8 cellular contexts compared by ENCODE assay signal in genomic region chr7:151705744-151706567, GRCh38.
DNase-seq lines count a peak whose midpoint lies in the region; ATAC-seq and TF ChIP-seq lines count a peak whose summit lies in the region.

No MANE protein-coding gene starts in this region.

- peak overlapping the region; percentile 72 for H3K4me2 ChIP-seq in OCI-LY3 (ENCODE audit: low read length)

- H3K4me3 ChIP-seq in OCI-LY3 (ENCODE audit: low read length) (peak overlapping the region; percentile 39; the same call in 1 of the 2 replicates), colonic mucosa (no peak overlapping the region), lower lobe of right lung (peak overlapping the region; percentile 1)

- peaks cover 29% of the 10 kb centered on the region for H3K4me1 ChIP-seq in OCI-LY3 (ENCODE audit: low read length)
- no peaks in the 10 kb centered on the region for H3K4me1 ChIP-seq in colonic mucosa
- H3K4me1 ChIP-seq in lower lobe of right lung, result peaks cover 17% of the 10 kb centered on the region

- H3K36me3 ChIP-seq in OCI-LY3 (replicated peaks; ENCODE audit: low read depth, low read length) (no peaks in the 10 kb centered on the region), colonic mucosa (no peaks in the 10 kb centered on the region), lower lobe of right lung (peaks cover 6% of the 10 kb centered on the region)

- DNase-seq in stimulated activated CD4-positive, alpha-beta T cell treated with anti-CD3 and anti-CD28 coated beads, Interleukin-4, amount 100 ng/mL, for 1 hour, result peak; percentile 10
- DNase-seq in stimulated activated CD4-positive, alpha-beta T cell treated with anti-CD3 and anti-CD28 coated beads, Interleukin-12 subunit alpha, Interleukin-12 subunit beta, amount 100 ng/mL, for 4 hours, result no peak
- DNase-seq in colonic mucosa (peak; percentile 33), lower lobe of right lung (peak; percentile 47), NCI-H524 treated with DMSO at 0.1 percent for 48 hours (lab: John Stamatoyannopoulos, UW) (no peak)

- H4K20me1 ChIP-seq in OCI-LY3 (ENCODE audit: insufficient read depth, low read length), result no peaks in the 10 kb centered on the region

- intact Hi-C loops in colonic mucosa (cut with DNase I), result no loop called here
- intact Hi-C loops in lower lobe of right lung (cut with DNase I), result no loop called here

- no peaks in the 10 kb centered on the region for H3K9me3 ChIP-seq in OCI-LY3 (ENCODE audit: insufficient read depth, low read length)
- H3K9me3 ChIP-seq in colonic mucosa, result no peaks in the 10 kb centered on the region
- H3K9me3 ChIP-seq in lower lobe of right lung, result no peaks in the 10 kb centered on the region

- ATAC-seq in lower lobe of right lung, result peak; percentile 69 to 75
- ATAC-seq in GM21423 (IDR thresholded peaks at IDR 0.05; ENCODE audit: unreplicated experiment), result no peak
- no peak for ATAC-seq in GM21786 (IDR thresholded peaks at IDR 0.05; ENCODE audit: unreplicated experiment)

- peaks cover 16% of the 10 kb centered on the region for H3K27me3 ChIP-seq in OCI-LY3 (ENCODE audit: low read depth, low read length)
- H3K27me3 ChIP-seq in colonic mucosa, result no peaks in the 10 kb centered on the region
- no peaks in the 10 kb centered on the region for H3K27me3 ChIP-seq in lower lobe of right lung (ENCODE audit: low read depth)

- no peak overlapping the region for H3K9ac ChIP-seq in OCI-LY3 (ENCODE audit: low read length)
- no peak overlapping the region for H3K9ac ChIP-seq in colonic mucosa (ENCODE audit: low read depth in 2 of 2, low read length in 2 of 2)

- no peak overlapping the region for H3K27ac ChIP-seq in OCI-LY3 (ENCODE audit: low read length)
- H3K27ac ChIP-seq in colonic mucosa, result no peak overlapping the region
- H3K27ac ChIP-seq in lower lobe of right lung, result peak overlapping the region; percentile 24

- no peaks in the 10 kb centered on the region for H3K79me2 ChIP-seq in OCI-LY3 (ENCODE audit: low read length)

- H2AFZ ChIP-seq in OCI-LY3 (ENCODE audit: low read depth, low read length), result peak overlapping the region; percentile 66; the same call in 1 of the 2 replicates

- peak; percentile 71 for TF ChIP-seq CTCF in OCI-LY3 (IDR thresholded peaks at IDR 0.05; ENCODE audit: low read depth, low read length)
- no peak for TF ChIP-seq CTCF in colonic mucosa (IDR thresholded peaks at IDR 0.05)
- TF ChIP-seq CTCF in lower lobe of right lung (IDR thresholded peaks at IDR 0.05), result peak; percentile 46

Comparison
In these comparisons a context has a peak if more than half of its experiments do, and no peak if none do; other contexts are left out.
1. DNase-seq: peak in stimulated activated CD4-positive, alpha-beta T cell treated with anti-CD3 and anti-CD28 coated beads, Interleukin-4, amount 100 ng/mL, for 1 hour (single experiment), colonic mucosa (single experiment) and lower lobe of right lung (single experiment); none in stimulated activated CD4-positive, alpha-beta T cell treated with anti-CD3 and anti-CD28 coated beads, Interleukin-12 subunit alpha, Interleukin-12 subunit beta, amount 100 ng/mL, for 4 hours (single experiment) and NCI-H524 treated with DMSO at 0.1 percent for 48 hours (single experiment).
2. ATAC-seq: peak in lower lobe of right lung (2 of 2); none in GM21423 (single experiment) and GM21786 (single experiment).